In the genomic region with DNA sequence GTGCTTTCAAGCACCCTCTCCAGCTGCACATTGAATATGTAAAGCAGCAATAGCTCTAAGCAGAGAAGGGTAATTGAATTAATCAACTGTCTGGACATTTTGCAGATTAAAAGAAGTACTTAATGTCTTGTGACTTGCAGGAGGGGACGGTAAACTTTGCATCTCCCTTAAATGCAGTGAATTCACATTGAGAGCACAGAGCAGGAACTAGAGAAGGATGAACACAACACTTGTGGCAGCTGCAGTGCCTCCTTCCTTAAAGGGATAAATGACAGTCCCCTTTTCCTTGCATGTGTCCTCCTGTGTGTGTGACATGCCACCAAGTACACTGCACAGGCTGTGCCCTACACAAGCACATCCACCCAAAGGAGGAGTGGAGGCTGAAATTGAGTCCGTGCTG, we compare ENCODE assay signal across 2 cellular contexts.
TF ChIP-seq lines count a peak whose summit lies in the region.

No MANE protein-coding gene starts in this region.

TF ChIP-seq in IMR-90, 13 proteins besides CTCF, POLR2A, EP300 and RAD21:
- no peak for TF ChIP-seq MXI1 (IDR thresholded peaks at IDR 0.05; ENCODE audit: borderline replicate concordance, low read depth, low read length)
- no peak for TF ChIP-seq RFX5 (IDR thresholded peaks at IDR 0.05; ENCODE audit: low read depth, low read length)
- TF ChIP-seq FOS (IDR thresholded peaks at IDR 0.05; ENCODE audit: low read depth, low read length): no peak
- TF ChIP-seq MAFK (IDR thresholded peaks at IDR 0.05; ENCODE audit: low read depth, low read length): no peak
- no peak for TF ChIP-seq RCOR1 (IDR thresholded peaks at IDR 0.05; ENCODE audit: insufficient replicate concordance, low read length)

TF ChIP-seq in SK-N-SH, 30 proteins besides CTCF, POLR2A, EP300 and RAD21:
- TF ChIP-seq TEAD4 (IDR thresholded peaks at IDR 0.05; ENCODE audit: borderline replicate concordance, insufficient read depth): no peak
- TF ChIP-seq, protein P1, sequence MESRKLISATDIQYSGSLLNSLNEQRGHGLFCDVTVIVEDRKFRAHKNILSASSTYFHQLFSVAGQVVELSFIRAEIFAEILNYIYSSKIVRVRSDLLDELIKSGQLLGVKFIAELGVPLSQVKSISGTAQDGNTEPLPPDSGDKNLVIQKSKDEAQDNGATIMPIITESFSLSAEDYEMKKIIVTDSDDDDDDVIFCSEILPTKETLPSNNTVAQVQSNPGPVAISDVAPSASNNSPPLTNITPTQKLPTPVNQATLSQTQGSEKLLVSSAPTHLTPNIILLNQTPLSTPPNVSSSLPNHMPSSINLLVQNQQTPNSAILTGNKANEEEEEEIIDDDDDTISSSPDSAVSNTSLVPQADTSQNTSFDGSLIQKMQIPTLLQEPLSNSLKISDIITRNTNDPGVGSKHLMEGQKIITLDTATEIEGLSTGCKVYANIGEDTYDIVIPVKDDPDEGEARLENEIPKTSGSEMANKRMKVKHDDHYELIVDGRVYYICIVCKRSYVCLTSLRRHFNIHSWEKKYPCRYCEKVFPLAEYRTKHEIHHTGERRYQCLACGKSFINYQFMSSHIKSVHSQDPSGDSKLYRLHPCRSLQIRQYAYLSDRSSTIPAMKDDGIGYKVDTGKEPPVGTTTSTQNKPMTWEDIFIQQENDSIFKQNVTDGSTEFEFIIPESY (IDR thresholded peaks at IDR 0.05; ENCODE audit: borderline replicate concordance, low read depth): no peak
- no peak for TF ChIP-seq POLR2AphosphoS5 (IDR thresholded peaks at IDR 0.05; ENCODE audit: low read depth, low read length)
- no peak for TF ChIP-seq MEF2A (IDR thresholded peaks at IDR 0.05; ENCODE audit: borderline replicate concordance, low read depth)
- TF ChIP-seq FOXM1 (IDR thresholded peaks at IDR 0.05; ENCODE audit: low read depth): no peak
- no peak for TF ChIP-seq MAX (IDR thresholded peaks at IDR 0.05; ENCODE audit: low read depth)
- TF ChIP-seq SMC3 (IDR thresholded peaks at IDR 0.05; ENCODE audit: low read depth, low read length): no peak
- TF ChIP-seq, protein P2, sequence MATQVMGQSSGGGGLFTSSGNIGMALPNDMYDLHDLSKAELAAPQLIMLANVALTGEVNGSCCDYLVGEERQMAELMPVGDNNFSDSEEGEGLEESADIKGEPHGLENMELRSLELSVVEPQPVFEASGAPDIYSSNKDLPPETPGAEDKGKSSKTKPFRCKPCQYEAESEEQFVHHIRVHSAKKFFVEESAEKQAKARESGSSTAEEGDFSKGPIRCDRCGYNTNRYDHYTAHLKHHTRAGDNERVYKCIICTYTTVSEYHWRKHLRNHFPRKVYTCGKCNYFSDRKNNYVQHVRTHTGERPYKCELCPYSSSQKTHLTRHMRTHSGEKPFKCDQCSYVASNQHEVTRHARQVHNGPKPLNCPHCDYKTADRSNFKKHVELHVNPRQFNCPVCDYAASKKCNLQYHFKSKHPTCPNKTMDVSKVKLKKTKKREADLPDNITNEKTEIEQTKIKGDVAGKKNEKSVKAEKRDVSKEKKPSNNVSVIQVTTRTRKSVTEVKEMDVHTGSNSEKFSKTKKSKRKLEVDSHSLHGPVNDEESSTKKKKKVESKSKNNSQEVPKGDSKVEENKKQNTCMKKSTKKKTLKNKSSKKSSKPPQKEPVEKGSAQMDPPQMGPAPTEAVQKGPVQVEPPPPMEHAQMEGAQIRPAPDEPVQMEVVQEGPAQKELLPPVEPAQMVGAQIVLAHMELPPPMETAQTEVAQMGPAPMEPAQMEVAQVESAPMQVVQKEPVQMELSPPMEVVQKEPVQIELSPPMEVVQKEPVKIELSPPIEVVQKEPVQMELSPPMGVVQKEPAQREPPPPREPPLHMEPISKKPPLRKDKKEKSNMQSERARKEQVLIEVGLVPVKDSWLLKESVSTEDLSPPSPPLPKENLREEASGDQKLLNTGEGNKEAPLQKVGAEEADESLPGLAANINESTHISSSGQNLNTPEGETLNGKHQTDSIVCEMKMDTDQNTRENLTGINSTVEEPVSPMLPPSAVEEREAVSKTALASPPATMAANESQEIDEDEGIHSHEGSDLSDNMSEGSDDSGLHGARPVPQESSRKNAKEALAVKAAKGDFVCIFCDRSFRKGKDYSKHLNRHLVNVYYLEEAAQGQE (IDR thresholded peaks at IDR 0.05; ENCODE audit: low read depth, low read length): no peak
- no peak for TF ChIP-seq EZH2phosphoT487 (IDR thresholded peaks at IDR 0.05; ENCODE audit: borderline replicate concordance, low read depth)
- no peak for TF ChIP-seq TCF12 (IDR thresholded peaks at IDR 0.05)
- TF ChIP-seq, protein P3, sequence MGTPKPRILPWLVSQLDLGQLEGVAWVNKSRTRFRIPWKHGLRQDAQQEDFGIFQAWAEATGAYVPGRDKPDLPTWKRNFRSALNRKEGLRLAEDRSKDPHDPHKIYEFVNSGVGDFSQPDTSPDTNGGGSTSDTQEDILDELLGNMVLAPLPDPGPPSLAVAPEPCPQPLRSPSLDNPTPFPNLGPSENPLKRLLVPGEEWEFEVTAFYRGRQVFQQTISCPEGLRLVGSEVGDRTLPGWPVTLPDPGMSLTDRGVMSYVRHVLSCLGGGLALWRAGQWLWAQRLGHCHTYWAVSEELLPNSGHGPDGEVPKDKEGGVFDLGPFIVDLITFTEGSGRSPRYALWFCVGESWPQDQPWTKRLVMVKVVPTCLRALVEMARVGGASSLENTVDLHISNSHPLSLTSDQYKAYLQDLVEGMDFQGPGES (IDR thresholded peaks at IDR 0.05; ENCODE audit: low read depth, low read length): no peak
